ENCODE assay signal across 14 cellular contexts in the genomic region with DNA sequence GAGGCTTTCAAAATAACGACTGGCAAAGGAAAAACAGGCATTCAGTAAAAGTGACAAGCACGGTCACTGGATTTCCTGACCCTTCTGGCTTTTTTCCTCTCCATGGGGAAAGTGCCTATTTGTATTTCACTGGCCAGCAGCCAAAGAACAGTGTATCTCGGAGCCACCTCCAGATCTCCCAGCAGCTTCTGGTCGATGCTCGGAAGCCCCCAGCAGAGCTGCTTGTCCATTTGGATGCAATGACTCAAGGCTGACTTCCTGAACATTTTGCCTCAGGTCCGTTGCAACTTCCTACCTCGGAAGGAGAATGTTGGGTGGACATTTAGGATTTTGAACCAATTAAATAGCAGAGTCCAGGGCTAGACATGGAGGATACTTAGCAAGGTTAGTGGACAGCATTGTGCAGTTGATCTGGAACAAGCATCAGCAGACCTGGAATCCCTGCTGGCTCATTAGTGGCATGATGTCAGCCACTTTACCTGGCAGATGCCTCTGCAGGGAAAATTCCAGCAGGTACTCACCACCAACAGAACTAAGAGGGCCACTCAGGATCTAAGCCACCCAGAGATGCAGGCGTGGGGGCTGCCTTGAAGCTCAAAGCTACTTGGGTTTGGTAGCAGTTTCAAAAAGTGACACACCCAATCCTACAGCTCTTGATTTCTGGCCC. TPM values are rescaled to one million over a fixed set of nuclear protein-coding genes. Genes with fewer than 3 reads are reported as not detected.
DNase-seq lines count a peak whose midpoint lies in the region; ATAC-seq and TF ChIP-seq lines count a peak whose summit lies in the region.
"Had no signal": no experiment of that assay in that cellular context is flagged by ENCODE, and none has a peak within 500 bp of the region (broad histone marks: within the 10 kb centered on the region; RNA-seq: fewer than 3 reads in every experiment).

No MANE protein-coding gene starts in this region.

- H3K4me3 ChIP-seq in heart right ventricle (peak overlapping the region; percentile 33 to 61 (median 50)), esophagus (ENCODE audit: low read depth in 1 of 2, low read length in 2 of 2) (no peak overlapping the region), HAP-1 (no peak overlapping the region)

- ATAC-seq in heart right ventricle (peak in 7 of 8 donors; percentile 5 to 54 (median 38)), Right ventricle myocardium superior (ENCODE audit: poor library complexity) (no peak), HG03378 (IDR thresholded peaks at IDR 0.05; ENCODE audit: unreplicated experiment) (no peak)

- no peaks in the 10 kb centered on the region for H3K4me1 Mint-ChIP-seq in activated T-cell treated with anti-CD3 and anti-CD28 coated beads, Interleukin-2, amount 50 U/mL, for 24 hours (ENCODE audit: low read depth)

- peak overlapping the region; percentile 77 to 96 (median 92) for H3K27ac ChIP-seq in heart right ventricle
- H3K27ac ChIP-seq in esophagus (ENCODE audit: low read depth in 2 of 2, low read length in 1 of 2): peak overlapping the region; percentile 26 to 74

- H3K36me3 ChIP-seq in heart right ventricle (no peaks in the 10 kb centered on the region), esophagus (ENCODE audit: control insufficient read depth in 2 of 2, insufficient read depth in 2 of 2, low read length in 1 of 2) (no peaks in the 10 kb centered on the region), HAP-1 (replicated peaks) (no peaks in the 10 kb centered on the region)
- H3K36me3 ChIP-seq: tibial artery had no signal

- no peak overlapping the region for H3K4me3 Mint-ChIP-seq in activated T-cell treated with anti-CD3 and anti-CD28 coated beads, Interleukin-2, amount 50 U/mL, for 24 hours
- H3K4me3 Mint-ChIP-seq: activated CD4-positive, alpha-beta memory T cell treated with anti-CD3 and anti-CD28 coated beads for 36 hours had no signal

- peaks cover 9 to 70% (median 54%) of the 10 kb centered on the region in 9 donors for H3K4me1 ChIP-seq in heart right ventricle
- no peaks in the 10 kb centered on the region for H3K4me1 ChIP-seq in esophagus (ENCODE audit: control insufficient read depth in 2 of 2, insufficient read depth in 2 of 2, low read length in 1 of 2)
- peaks cover 7% of the 10 kb centered on the region for H3K4me1 ChIP-seq in HAP-1

- no peak for TF ChIP-seq CTCF in heart right ventricle (IDR thresholded peaks at IDR 0.05)

- H3K27me3 ChIP-seq in heart right ventricle (no peaks in the 10 kb centered on the region), esophagus (ENCODE audit: control insufficient read depth in 1 of 2, insufficient read depth in 2 of 2, low read length in 2 of 2) (no peaks in the 10 kb centered on the region), HAP-1 (ENCODE audit: low read depth) (no peaks in the 10 kb centered on the region)

- in situ Hi-C loops in HAP-1 (cut with MboI; ENCODE audit: low sequenced_read_pairs): no loop called here

- no peak overlapping the region for H3K27ac Mint-ChIP-seq in activated T-cell treated with anti-CD3 and anti-CD28 coated beads, Interleukin-2, amount 50 U/mL, for 24 hours
- H3K27ac Mint-ChIP-seq: activated CD4-positive, alpha-beta memory T cell treated with anti-CD3 and anti-CD28 coated beads for 36 hours; HFFc6 had no signal

- peaks cover 10% of the 10 kb centered on the region for H3K27me3 Mint-ChIP-seq in activated T-cell treated with anti-CD3 and anti-CD28 coated beads, Interleukin-2, amount 50 U/mL, for 24 hours

- no peaks in the 10 kb centered on the region for H3K9me3 Mint-ChIP-seq in activated T-cell treated with anti-CD3 and anti-CD28 coated beads, Interleukin-2, amount 50 U/mL, for 24 hours
- H3K9me3 Mint-ChIP-seq: activated CD4-positive, alpha-beta memory T cell treated with anti-CD3 and anti-CD28 coated beads for 36 hours had no signal

- peak in 1 of 2 donors; percentile 53 for DNase-seq in heart right ventricle
- DNase-seq in Right ventricle myocardium superior: no peak
- DNase-seq in pons (ENCODE audit: low spot score): peak; percentile 29
- DNase-seq in activated T-cell treated with anti-CD3 and anti-CD28 coated beads, Interleukin-2, amount 50 U/mL, for 24 hours: no peak
- no peak for DNase-seq in HAP-1 (ENCODE audit: low spot score in 2 of 2)
- DNase-seq in NCI-H1105 treated with DMSO at 0.1 percent for 48 hours (lab: John Stamatoyannopoulos, UW): no peak
- DNase-seq: ACHN; activated CD4-positive, alpha-beta memory T cell treated with anti-CD3 and anti-CD28 coated beads for 36 hours; HFFc6; NCI-H1092; T-helper 2 cell; tibial artery had no signal

- WGBS in heart right ventricle, 2 donors: 33 to 50% methylated on average over 8 of the region's 8 CpGs
- WGBS in esophagus, 2 donors: 41 to 42% methylated on average over 8 of the region's 8 CpGs

- intact Hi-C loops in heart right ventricle (cut with DNase I) (loop anchor here in 1 of 10 donors (1.0 kb wide), 1 partner anchor 9 kb away; no protein-coding TSS in a partner anchor), Right ventricle myocardium superior (cut with DNase I) (no loop called here)

- no peaks in the 10 kb centered on the region for H3K36me3 Mint-ChIP-seq in activated T-cell treated with anti-CD3 and anti-CD28 coated beads, Interleukin-2, amount 50 U/mL, for 24 hours (ENCODE audit: low read depth)
- H3K36me3 Mint-ChIP-seq: activated CD4-positive, alpha-beta memory T cell treated with anti-CD3 and anti-CD28 coated beads for 36 hours had no signal

- H3K9me3 ChIP-seq in heart right ventricle: peaks cover 0 to 6% (median 0%) of the 10 kb centered on the region in 11 donors
- H3K9me3 ChIP-seq in esophagus (ENCODE audit: control insufficient read depth in 2 of 2, insufficient read depth in 1 of 2, low read depth in 1 of 2, low read length in 1 of 2): no peaks in the 10 kb centered on the region
- H3K9me3 ChIP-seq in HAP-1: peaks cover 3% of the 10 kb centered on the region; the same call in 1 of the 2 replicates
- H3K9me3 ChIP-seq: tibial artery had no signal

RNA-seq across cellular contexts. Expression of a gene that starts 1.1 kb away (rescaled TPM):
- total RNA-seq in heart right ventricle: 100 to 1,000 TPM in 1 of 10 donors, 10 to 100 TPM in 9; 18.3 to 149 (median 54.3) TPM
- polyA plus RNA-seq in heart right ventricle: 10 to 100 TPM; 47.7 to 63.4 TPM
- 95.2 TPM for total RNA-seq in Right ventricle myocardium superior
- 1 to 10 TPM; 6.3 to 7.2 TPM for polyA plus RNA-seq in esophagus
- total RNA-seq: activated CD4-positive, alpha-beta memory T cell treated with anti-CD3 and anti-CD28 coated beads for 36 hours had no signal

RNA-seq across cellular contexts. Expression of a gene that starts 39.1 kb away (rescaled TPM):
- total RNA-seq in heart right ventricle: 10 to 100 TPM; 30.1 to 46.4 (median 34.9) TPM
- polyA plus RNA-seq in heart right ventricle: 10 to 100 TPM in 1 of 2 donors, 1 to 10 TPM in 1; 7.6 to 64.9 TPM
- 33.3 TPM for total RNA-seq in Right ventricle myocardium superior
- polyA plus RNA-seq in esophagus: 10 to 100 TPM; 13.9 to 19.7 TPM
- total RNA-seq: activated CD4-positive, alpha-beta memory T cell treated with anti-CD3 and anti-CD28 coated beads for 36 hours had no signal

Comparison
In these comparisons a context has a peak if more than half of its experiments do, and no peak if none do; other contexts are left out.
1. ATAC-seq: peak in heart right ventricle (7 of 8); none in Right ventricle myocardium superior (single experiment) and HG03378 (single experiment).
2. H3K4me3 ChIP-seq: peak in heart right ventricle (10 of 10); none in esophagus (0 of 2) and HAP-1 (single experiment).